ENCODE assay signal across 18 cellular contexts in the genomic region with DNA sequence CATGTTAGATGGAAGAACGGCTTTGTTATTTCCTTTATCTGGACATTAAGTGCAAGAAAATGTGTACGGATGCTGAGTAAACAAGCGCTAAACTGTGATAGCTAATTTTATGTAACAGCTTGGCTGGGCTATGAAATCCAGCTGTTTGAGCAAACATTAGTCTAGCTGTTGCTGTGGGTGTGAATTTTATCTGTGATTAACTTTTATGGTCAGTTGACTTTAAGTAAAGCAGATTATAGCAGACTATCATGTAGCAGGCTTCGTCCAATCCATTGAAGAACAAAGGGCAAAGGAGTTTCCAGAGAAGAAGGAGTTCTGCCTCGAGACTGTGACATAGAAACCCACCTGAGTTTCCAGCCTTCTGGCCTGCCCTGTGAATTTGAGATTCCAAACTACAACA. TPM values are rescaled to one million over a fixed set of nuclear protein-coding genes. Genes with fewer than 3 reads are reported as not detected.
DNase-seq lines count a peak whose midpoint lies in the region; ATAC-seq, FAIRE-seq and TF ChIP-seq lines count a peak whose summit lies in the region.
"Had no signal": no experiment of that assay in that cellular context is flagged by ENCODE, and none has a peak within 500 bp of the region (broad histone marks: within the 10 kb centered on the region; RNA-seq: fewer than 3 reads in every experiment).

No MANE protein-coding gene starts in this region.

- no peaks in the 10 kb centered on the region for H3K9me3 Mint-ChIP-seq in endodermal cell
- no peaks in the 10 kb centered on the region for H3K9me3 Mint-ChIP-seq in natural killer cell treated with Interleukin-12 subunit alpha and Interleukin-12 subunit beta and Interleukin-15 and Interleukin-18, amount 100 ng/mL, for 72 hours
- H3K9me3 Mint-ChIP-seq: CD14-positive monocyte; CD8-positive, alpha-beta T cell; HFFc6 had no signal

- no peak overlapping the region for H3K27ac Mint-ChIP-seq in endodermal cell
- no peak overlapping the region for H3K27ac Mint-ChIP-seq in natural killer cell treated with Interleukin-12 subunit alpha and Interleukin-12 subunit beta and Interleukin-15 and Interleukin-18, amount 100 ng/mL, for 72 hours
- H3K27ac Mint-ChIP-seq: CD8-positive, alpha-beta T cell; HFFc6 had no signal

- H3K4me1 Mint-ChIP-seq in endodermal cell, result peaks cover 41% of the 10 kb centered on the region
- H3K4me1 Mint-ChIP-seq in natural killer cell treated with Interleukin-12 subunit alpha and Interleukin-12 subunit beta and Interleukin-15 and Interleukin-18, amount 100 ng/mL, for 72 hours (ENCODE audit: low read depth in 2 of 2), result peaks cover 0 to 2% of the 10 kb centered on the region in 2 donors
- H3K4me1 Mint-ChIP-seq: CD14-positive monocyte had no signal

- no peaks in the 10 kb centered on the region for H3K27me3 Mint-ChIP-seq in endodermal cell (ENCODE audit: insufficient read depth)
- peaks cover 21 to 23% of the 10 kb centered on the region in 2 donors for H3K27me3 Mint-ChIP-seq in natural killer cell treated with Interleukin-12 subunit alpha and Interleukin-12 subunit beta and Interleukin-15 and Interleukin-18, amount 100 ng/mL, for 72 hours

- no peak overlapping the region for H3K4me3 Mint-ChIP-seq in endodermal cell
- no peak overlapping the region for H3K4me3 Mint-ChIP-seq in natural killer cell treated with Interleukin-12 subunit alpha and Interleukin-12 subunit beta and Interleukin-15 and Interleukin-18, amount 100 ng/mL, for 72 hours
- H3K4me3 Mint-ChIP-seq: CD14-positive monocyte; CD8-positive, alpha-beta T cell; HFFc6 had no signal

- H3K4me1 ChIP-seq in endodermal cell (ENCODE audit: control insufficient read depth, insufficient read depth, low read length), result peaks cover 29% of the 10 kb centered on the region
- H3K4me1 ChIP-seq in small intestine (ENCODE audit: control insufficient read depth in 2 of 2, insufficient read depth in 1 of 2, low read depth in 1 of 2, low read length in 1 of 2), result no peaks in the 10 kb centered on the region

- H3K27me3 ChIP-seq in endodermal cell (ENCODE audit: control insufficient read depth, insufficient read depth, low read length, poor library complexity, severe bottlenecking) (no peaks in the 10 kb centered on the region), small intestine (ENCODE audit: control insufficient read depth in 2 of 2, insufficient read depth in 2 of 2, low read length in 2 of 2) (no peaks in the 10 kb centered on the region)

- H3K27ac ChIP-seq in endodermal cell (ENCODE audit: low read depth, low read length), result no peak overlapping the region
- H3K27ac ChIP-seq in small intestine (ENCODE audit: low read depth in 1 of 2, low read length in 1 of 2), result no peak overlapping the region
- H3K27ac ChIP-seq: 22Rv1 had no signal

- H3K36me3 ChIP-seq in endodermal cell (ENCODE audit: control insufficient read depth, insufficient read depth, low read length) (no peaks in the 10 kb centered on the region), small intestine (ENCODE audit: control insufficient read depth in 2 of 2, insufficient read depth in 2 of 2, low read length in 2 of 2) (no peaks in the 10 kb centered on the region)

- TF ChIP-seq CTCF in endodermal cell (conservative IDR thresholded peaks at IDR 0.05), result no peak

- no peak for FAIRE-seq in small intestine (lab: Jason Lieb, UNC)
- FAIRE-seq: H1 had no signal

- no peak for ATAC-seq in natural killer cell treated with Interleukin-12 subunit alpha and Interleukin-12 subunit beta and Interleukin-15 and Interleukin-18, amount 100 ng/mL, for 72 hours
- ATAC-seq: CD8-positive, alpha-beta T cell had no signal

- no peak overlapping the region for H3K9ac ChIP-seq in endodermal cell (ENCODE audit: extremely low read depth, low read length, poor library complexity, severe bottlenecking)

- DNase-seq in NCI-H2081 (lab: John Stamatoyannopoulos, UW) (peak; percentile 2 to 74), NCI-H2081 treated with DMSO at 0.1 percent for 48 hours (lab: John Stamatoyannopoulos, UW) (no peak), NCI-H69 (lab: John Stamatoyannopoulos, UW) (peak; percentile 92), endodermal cell (no peak), small intestine (peak; percentile 38), DMS153 treated with DMSO at 0.1 percent for 48 hours (lab: John Stamatoyannopoulos, UW; ENCODE audit: unreplicated experiment) (no peak)
- no peak for DNase-seq in activated naive CD4-positive, alpha-beta T cell (lab: John Stamatoyannopoulos, UW)
- no peak for DNase-seq in natural killer cell treated with Interleukin-12 subunit alpha and Interleukin-12 subunit beta and Interleukin-15 and Interleukin-18, amount 100 ng/mL, for 72 hours (ENCODE audit: low spot score)
- DNase-seq: CD8-positive, alpha-beta T cell; HCEC 1CT; HFFc6 had no signal

- H3K4me3 ChIP-seq in endodermal cell (ENCODE audit: low read length) (peak overlapping the region; percentile 21), small intestine (ENCODE audit: low read depth in 1 of 2, low read length in 2 of 2) (no peak overlapping the region)

- WGBS in endodermal cell (ENCODE audit: insufficient coverage in 1 of 2, insufficient read length in 1 of 2), 2 experiments, result 78 to 82% methylated on average over 5 of the region's 5 CpGs
- WGBS in small intestine, 3 donors, result 17 to 42% (median 31%) methylated on average over 5 of the region's 5 CpGs

- H3K36me3 Mint-ChIP-seq in endodermal cell (ENCODE audit: low read depth), result no peaks in the 10 kb centered on the region
- H3K36me3 Mint-ChIP-seq in natural killer cell treated with Interleukin-12 subunit alpha and Interleukin-12 subunit beta and Interleukin-15 and Interleukin-18, amount 100 ng/mL, for 72 hours, result no peaks in the 10 kb centered on the region
- H3K36me3 Mint-ChIP-seq: CD14-positive monocyte; CD8-positive, alpha-beta T cell had no signal

- H3K9me3 ChIP-seq in endodermal cell (ENCODE audit: control insufficient read depth, low read length) (no peaks in the 10 kb centered on the region), small intestine (ENCODE audit: control insufficient read depth, low read depth) (no peaks in the 10 kb centered on the region)

RNA-seq across cellular contexts. Expression of gene OR8A1, which starts 14.0 kb away (rescaled TPM):
- total RNA-seq in endodermal cell, result under 1 TPM; 0.22 to 0.35 TPM
- not detected for polyA plus RNA-seq in endodermal cell (2013, experiment 1 of 2)
- not detected for polyA plus RNA-seq in endodermal cell (2013, experiment 2 of 2)
- polyA plus RNA-seq in small intestine, result not detected
- not detected for total RNA-seq in natural killer cell treated with Interleukin-12 subunit alpha and Interleukin-12 subunit beta and Interleukin-15 and Interleukin-18, amount 100 ng/mL, for 72 hours
- total RNA-seq: A673; CD8-positive, alpha-beta T cell; Daoy; H1; HFFc6; HT1080 had no signal
- polyA plus RNA-seq: BJ, CD14-positive monocyte, H1 had no signal

RNA-seq across cellular contexts. Expression of gene PANX3, which starts 27.4 kb away (rescaled TPM):
- not detected for total RNA-seq in endodermal cell
- polyA plus RNA-seq in endodermal cell (2013, experiment 1 of 2), result not detected
- not detected for polyA plus RNA-seq in endodermal cell (2013, experiment 2 of 2)
- polyA plus RNA-seq in small intestine, result not detected
- not detected for total RNA-seq in natural killer cell treated with Interleukin-12 subunit alpha and Interleukin-12 subunit beta and Interleukin-15 and Interleukin-18, amount 100 ng/mL, for 72 hours
- total RNA-seq: A673; CD8-positive, alpha-beta T cell; Daoy; H1; HFFc6; HT1080 had no signal
- polyA plus RNA-seq: BJ, CD14-positive monocyte, H1 had no signal

RNA-seq across cellular contexts. Expression of gene TBRG1, which starts 38.8 kb away (rescaled TPM):
- 10 to 100 TPM; 30.9 to 31.3 TPM for total RNA-seq in endodermal cell
- polyA plus RNA-seq in endodermal cell (2013, experiment 1 of 2), result 30.5 TPM
- 26.8 TPM for polyA plus RNA-seq in endodermal cell (2013, experiment 2 of 2)
- 10 to 100 TPM; 22.5 to 47.4 (median 37.6) TPM for polyA plus RNA-seq in small intestine
- 10 to 100 TPM; 38.2 to 47.7 TPM for total RNA-seq in natural killer cell treated with Interleukin-12 subunit alpha and Interleukin-12 subunit beta and Interleukin-15 and Interleukin-18, amount 100 ng/mL, for 72 hours

RNA-seq across cellular contexts. Expression of gene OR8B12, which starts 40.4 kb away (rescaled TPM):
- total RNA-seq in endodermal cell, result not detected
- polyA plus RNA-seq in endodermal cell (2013, experiment 1 of 2), result not detected
- not detected for polyA plus RNA-seq in endodermal cell (2013, experiment 2 of 2)
- not detected for polyA plus RNA-seq in small intestine
- total RNA-seq in natural killer cell treated with Interleukin-12 subunit alpha and Interleukin-12 subunit beta and Interleukin-15 and Interleukin-18, amount 100 ng/mL, for 72 hours, result not detected
- total RNA-seq: A673; CD8-positive, alpha-beta T cell; Daoy; H1; HFFc6; HT1080 had no signal
- polyA plus RNA-seq: BJ, CD14-positive monocyte, H1 had no signal

Comparison
In these comparisons a context has a peak if more than half of its experiments do, and no peak if none do; other contexts are left out.
1. DNase-seq: peak in NCI-H2081 (2 of 2), NCI-H69 (single experiment) and small intestine (single experiment); none in NCI-H2081 treated with DMSO at 0.1 percent for 48 hours (single experiment), endodermal cell (single experiment), activated naive CD4-positive, alpha-beta T cell (0 of 4), DMS153 treated with DMSO at 0.1 percent for 48 hours (single experiment) and natural killer cell treated with Interleukin-12 subunit alpha and Interleukin-12 subunit beta and Interleukin-15 and Interleukin-18, amount 100 ng/mL, for 72 hours (single experiment).